13 cellular contexts compared by ENCODE assay signal in the genomic region with DNA sequence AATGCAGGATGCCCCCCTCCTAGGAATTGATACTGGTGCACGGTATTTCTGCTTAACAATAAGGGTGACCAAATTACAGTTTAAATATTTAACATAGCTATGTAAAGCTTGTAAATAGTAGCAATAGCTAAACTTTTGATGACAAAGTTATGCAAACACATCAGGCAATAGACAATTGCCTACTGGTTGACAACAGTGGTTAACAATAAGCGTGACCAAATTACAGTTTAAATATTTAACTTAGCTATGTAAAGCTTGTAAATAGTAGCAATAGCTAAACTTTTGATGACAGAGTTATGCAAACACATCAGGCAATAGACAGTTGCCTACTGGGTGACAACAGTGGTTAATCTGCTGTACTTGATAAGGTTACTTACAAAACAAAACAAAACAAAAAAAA.
A peak's percentile ranks its signal among the peaks of the same experiment; 100 is the strongest.
DNase-seq lines count a peak whose midpoint lies in the region; ATAC-seq and TF ChIP-seq lines count a peak whose summit lies in the region.
"Had no signal": no experiment of that assay in that cellular context is flagged by ENCODE, and none has a peak within 500 bp of the region (broad histone marks: within the 10 kb centered on the region; RNA-seq: fewer than 3 reads in every experiment).

No MANE protein-coding gene starts in this region.

- no peak for TF ChIP-seq CTCF in WTC11 (IDR thresholded peaks at IDR 0.05)

- ATAC-seq in WTC11, result peak; percentile 32; the same call in 1 of the 2 replicates
- ATAC-seq in GM18519 (IDR thresholded peaks at IDR 0.05; ENCODE audit: low FRiP score, unreplicated experiment), result no peak
- ATAC-seq: T-helper 17 cell had no signal

- no peak overlapping the region for H3K27ac Mint-ChIP-seq in WTC11
- H3K27ac Mint-ChIP-seq: CD4-positive, CD25-positive, alpha-beta regulatory T cell; HFFc6; T-helper 17 cell had no signal

- POLR2A ChIA-PET in WTC11 (lab: Charles Lee), result no interaction called here

- DNase-seq in DMS53 (lab: John Stamatoyannopoulos, UW) (peak; percentile 88), NCI-H1417 treated with DMSO at 0.1 percent for 48 hours (lab: John Stamatoyannopoulos, UW) (peak; percentile 34), NCI-H69 (lab: John Stamatoyannopoulos, UW) (peak; percentile 93), WTC11 (ENCODE audit: low spot score) (no peak), NCI-H2196 (lab: John Stamatoyannopoulos, UW; ENCODE audit: unreplicated experiment) (no peak)
- DNase-seq in effector CD4-positive, alpha-beta T cell, result no peak
- DNase-seq: CD4-positive, CD25-positive, alpha-beta regulatory T cell; HFFc6; KG1; MM.1S; NCI-H1105 treated with DMSO at 0.1 percent for 48 hours; T-helper 17 cell had no signal

- H3K4me3 Mint-ChIP-seq in WTC11, result no peak overlapping the region
- H3K4me3 Mint-ChIP-seq: HFFc6, T-helper 17 cell had no signal

- peaks cover 28% of the 10 kb centered on the region for H3K4me1 Mint-ChIP-seq in WTC11
- H3K4me1 Mint-ChIP-seq: CD4-positive, CD25-positive, alpha-beta regulatory T cell; T-helper 17 cell had no signal

- H3K36me3 Mint-ChIP-seq in WTC11, result no peaks in the 10 kb centered on the region
- H3K36me3 Mint-ChIP-seq: CD4-positive, CD25-positive, alpha-beta regulatory T cell had no signal

- CTCF ChIA-PET in WTC11 (lab: Charles Lee), result no interaction called here

- H3K27me3 Mint-ChIP-seq in WTC11 (ENCODE audit: low read depth), result peaks cover 53% of the 10 kb centered on the region
- H3K27me3 Mint-ChIP-seq: CD4-positive, CD25-positive, alpha-beta regulatory T cell; T-helper 17 cell had no signal

- H3K9me3 Mint-ChIP-seq in WTC11, result no peaks in the 10 kb centered on the region
- H3K9me3 Mint-ChIP-seq: HFFc6 had no signal

TF ChIP-seq in WTC11, 78 proteins besides CTCF, POLR2A, EP300 and RAD21 (continues in another document):
- no peak for TF ChIP-seq ZNF219 (CRISPR knock-in tag; IDR thresholded peaks at IDR 0.05; ENCODE audit: borderline replicate concordance)
- TF ChIP-seq, protein P1, sequence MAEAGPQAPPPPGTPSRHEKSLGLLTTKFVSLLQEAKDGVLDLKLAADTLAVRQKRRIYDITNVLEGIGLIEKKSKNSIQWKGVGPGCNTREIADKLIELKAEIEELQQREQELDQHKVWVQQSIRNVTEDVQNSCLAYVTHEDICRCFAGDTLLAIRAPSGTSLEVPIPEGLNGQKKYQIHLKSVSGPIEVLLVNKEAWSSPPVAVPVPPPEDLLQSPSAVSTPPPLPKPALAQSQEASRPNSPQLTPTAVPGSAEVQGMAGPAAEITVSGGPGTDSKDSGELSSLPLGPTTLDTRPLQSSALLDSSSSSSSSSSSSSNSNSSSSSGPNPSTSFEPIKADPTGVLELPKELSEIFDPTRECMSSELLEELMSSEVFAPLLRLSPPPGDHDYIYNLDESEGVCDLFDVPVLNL (CRISPR knock-in tag; IDR thresholded peaks at IDR 0.05; ENCODE audit: borderline replicate concordance, low read depth), result no peak
- TF ChIP-seq OVOL2 (CRISPR knock-in tag; IDR thresholded peaks at IDR 0.05; ENCODE audit: borderline replicate concordance), result no peak
- no peak for TF ChIP-seq JUN (CRISPR knock-in tag; IDR thresholded peaks at IDR 0.05)
- TF ChIP-seq, protein P2, sequence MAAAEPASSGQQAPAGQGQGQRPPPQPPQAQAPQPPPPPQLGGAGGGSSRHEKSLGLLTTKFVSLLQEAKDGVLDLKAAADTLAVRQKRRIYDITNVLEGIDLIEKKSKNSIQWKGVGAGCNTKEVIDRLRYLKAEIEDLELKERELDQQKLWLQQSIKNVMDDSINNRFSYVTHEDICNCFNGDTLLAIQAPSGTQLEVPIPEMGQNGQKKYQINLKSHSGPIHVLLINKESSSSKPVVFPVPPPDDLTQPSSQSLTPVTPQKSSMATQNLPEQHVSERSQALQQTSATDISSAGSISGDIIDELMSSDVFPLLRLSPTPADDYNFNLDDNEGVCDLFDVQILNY (CRISPR knock-in tag; IDR thresholded peaks at IDR 0.05), result no peak
- no peak for TF ChIP-seq ATF1 (CRISPR knock-in tag; IDR thresholded peaks at IDR 0.05)
- TF ChIP-seq FOXK1 (CRISPR knock-in tag; IDR thresholded peaks at IDR 0.05), result no peak
- TF ChIP-seq ETV6 (CRISPR knock-in tag; IDR thresholded peaks at IDR 0.05), result no peak
- TF ChIP-seq, protein P3, sequence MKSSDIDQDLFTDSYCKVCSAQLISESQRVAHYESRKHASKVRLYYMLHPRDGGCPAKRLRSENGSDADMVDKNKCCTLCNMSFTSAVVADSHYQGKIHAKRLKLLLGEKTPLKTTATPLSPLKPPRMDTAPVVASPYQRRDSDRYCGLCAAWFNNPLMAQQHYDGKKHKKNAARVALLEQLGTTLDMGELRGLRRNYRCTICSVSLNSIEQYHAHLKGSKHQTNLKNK (CRISPR knock-in tag; IDR thresholded peaks at IDR 0.05), result no peak
- no peak for TF ChIP-seq ZNF138 (CRISPR knock-in tag; conservative IDR thresholded peaks at IDR 0.05)
- TF ChIP-seq TCF7 (CRISPR knock-in tag; IDR thresholded peaks at IDR 0.05; ENCODE audit: low read depth), result no peak
- TF ChIP-seq CREM (CRISPR knock-in tag; IDR thresholded peaks at IDR 0.05), result no peak
- TF ChIP-seq, protein P4, sequence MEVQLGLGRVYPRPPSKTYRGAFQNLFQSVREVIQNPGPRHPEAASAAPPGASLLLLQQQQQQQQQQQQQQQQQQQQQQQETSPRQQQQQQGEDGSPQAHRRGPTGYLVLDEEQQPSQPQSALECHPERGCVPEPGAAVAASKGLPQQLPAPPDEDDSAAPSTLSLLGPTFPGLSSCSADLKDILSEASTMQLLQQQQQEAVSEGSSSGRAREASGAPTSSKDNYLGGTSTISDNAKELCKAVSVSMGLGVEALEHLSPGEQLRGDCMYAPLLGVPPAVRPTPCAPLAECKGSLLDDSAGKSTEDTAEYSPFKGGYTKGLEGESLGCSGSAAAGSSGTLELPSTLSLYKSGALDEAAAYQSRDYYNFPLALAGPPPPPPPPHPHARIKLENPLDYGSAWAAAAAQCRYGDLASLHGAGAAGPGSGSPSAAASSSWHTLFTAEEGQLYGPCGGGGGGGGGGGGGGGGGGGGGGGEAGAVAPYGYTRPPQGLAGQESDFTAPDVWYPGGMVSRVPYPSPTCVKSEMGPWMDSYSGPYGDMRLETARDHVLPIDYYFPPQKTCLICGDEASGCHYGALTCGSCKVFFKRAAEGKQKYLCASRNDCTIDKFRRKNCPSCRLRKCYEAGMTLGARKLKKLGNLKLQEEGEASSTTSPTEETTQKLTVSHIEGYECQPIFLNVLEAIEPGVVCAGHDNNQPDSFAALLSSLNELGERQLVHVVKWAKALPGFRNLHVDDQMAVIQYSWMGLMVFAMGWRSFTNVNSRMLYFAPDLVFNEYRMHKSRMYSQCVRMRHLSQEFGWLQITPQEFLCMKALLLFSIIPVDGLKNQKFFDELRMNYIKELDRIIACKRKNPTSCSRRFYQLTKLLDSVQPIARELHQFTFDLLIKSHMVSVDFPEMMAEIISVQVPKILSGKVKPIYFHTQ (CRISPR knock-in tag; IDR thresholded peaks at IDR 0.05), result no peak
- TF ChIP-seq, protein P5, sequence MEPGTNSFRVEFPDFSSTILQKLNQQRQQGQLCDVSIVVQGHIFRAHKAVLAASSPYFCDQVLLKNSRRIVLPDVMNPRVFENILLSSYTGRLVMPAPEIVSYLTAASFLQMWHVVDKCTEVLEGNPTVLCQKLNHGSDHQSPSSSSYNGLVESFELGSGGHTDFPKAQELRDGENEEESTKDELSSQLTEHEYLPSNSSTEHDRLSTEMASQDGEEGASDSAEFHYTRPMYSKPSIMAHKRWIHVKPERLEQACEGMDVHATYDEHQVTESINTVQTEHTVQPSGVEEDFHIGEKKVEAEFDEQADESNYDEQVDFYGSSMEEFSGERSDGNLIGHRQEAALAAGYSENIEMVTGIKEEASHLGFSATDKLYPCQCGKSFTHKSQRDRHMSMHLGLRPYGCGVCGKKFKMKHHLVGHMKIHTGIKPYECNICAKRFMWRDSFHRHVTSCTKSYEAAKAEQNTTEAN (CRISPR knock-in tag; IDR thresholded peaks at IDR 0.05), result no peak
- TF ChIP-seq, protein P6, sequence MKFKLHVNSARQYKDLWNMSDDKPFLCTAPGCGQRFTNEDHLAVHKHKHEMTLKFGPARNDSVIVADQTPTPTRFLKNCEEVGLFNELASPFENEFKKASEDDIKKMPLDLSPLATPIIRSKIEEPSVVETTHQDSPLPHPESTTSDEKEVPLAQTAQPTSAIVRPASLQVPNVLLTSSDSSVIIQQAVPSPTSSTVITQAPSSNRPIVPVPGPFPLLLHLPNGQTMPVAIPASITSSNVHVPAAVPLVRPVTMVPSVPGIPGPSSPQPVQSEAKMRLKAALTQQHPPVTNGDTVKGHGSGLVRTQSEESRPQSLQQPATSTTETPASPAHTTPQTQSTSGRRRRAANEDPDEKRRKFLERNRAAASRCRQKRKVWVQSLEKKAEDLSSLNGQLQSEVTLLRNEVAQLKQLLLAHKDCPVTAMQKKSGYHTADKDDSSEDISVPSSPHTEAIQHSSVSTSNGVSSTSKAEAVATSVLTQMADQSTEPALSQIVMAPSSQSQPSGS (CRISPR knock-in tag; IDR thresholded peaks at IDR 0.05; ENCODE audit: borderline replicate concordance, low read depth), result no peak

Comparison
In these comparisons a context has a peak if more than half of its experiments do, and no peak if none do; other contexts are left out.
1. DNase-seq: peak in DMS53 (single experiment), NCI-H1417 treated with DMSO at 0.1 percent for 48 hours (single experiment) and NCI-H69 (single experiment); none in WTC11 (single experiment), effector CD4-positive, alpha-beta T cell (single experiment) and NCI-H2196 (single experiment).